ENCODE assay signal across 3 cellular contexts in the genomic region with DNA sequence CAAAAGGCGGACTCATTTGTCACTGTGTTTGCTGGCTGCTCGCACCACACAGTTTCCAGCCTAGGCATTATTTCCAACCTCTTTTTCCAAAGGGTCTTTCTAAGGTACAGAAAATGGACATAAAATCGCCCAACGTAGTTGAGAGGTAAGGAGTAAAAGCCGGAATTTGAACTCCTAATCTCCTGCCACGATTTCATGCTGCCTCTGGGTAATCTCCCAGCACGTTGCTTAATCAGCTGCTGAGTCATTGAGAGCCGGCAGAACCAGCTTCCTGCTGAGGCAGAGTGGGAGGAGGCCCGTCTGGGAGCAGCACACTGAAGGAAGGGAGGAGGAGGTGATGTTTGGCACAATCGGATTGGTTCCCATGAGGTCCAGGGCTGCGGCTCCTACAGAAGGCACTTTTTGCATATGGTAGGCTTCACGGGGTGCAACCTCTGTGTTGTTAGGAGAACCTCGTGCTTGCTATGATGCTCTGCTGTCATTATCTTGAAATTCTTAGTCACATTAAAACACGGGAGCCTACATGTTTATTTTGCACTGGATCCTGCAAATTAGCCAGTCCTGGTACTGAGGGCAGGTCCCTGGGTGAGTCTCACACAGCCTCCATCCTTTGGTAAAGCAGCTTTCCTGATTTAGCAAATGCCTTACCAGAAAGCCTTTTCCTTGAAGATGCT.
TF ChIP-seq lines count a peak whose summit lies in the region.

No MANE protein-coding gene starts in this region.

TF ChIP-seq in A549, 52 proteins besides CTCF, POLR2A, EP300 and RAD21 (continued from another document and continues in another):
- TF ChIP-seq, protein P1, sequence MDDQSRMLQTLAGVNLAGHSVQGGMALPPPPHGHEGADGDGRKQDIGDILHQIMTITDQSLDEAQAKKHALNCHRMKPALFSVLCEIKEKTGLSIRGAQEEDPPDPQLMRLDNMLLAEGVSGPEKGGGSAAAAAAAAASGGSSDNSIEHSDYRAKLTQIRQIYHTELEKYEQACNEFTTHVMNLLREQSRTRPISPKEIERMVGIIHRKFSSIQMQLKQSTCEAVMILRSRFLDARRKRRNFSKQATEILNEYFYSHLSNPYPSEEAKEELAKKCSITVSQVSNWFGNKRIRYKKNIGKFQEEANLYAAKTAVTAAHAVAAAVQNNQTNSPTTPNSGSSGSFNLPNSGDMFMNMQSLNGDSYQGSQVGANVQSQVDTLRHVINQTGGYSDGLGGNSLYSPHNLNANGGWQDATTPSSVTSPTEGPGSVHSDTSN (IDR thresholded peaks at IDR 0.05), result no peak
- TF ChIP-seq NR3C1 (IDR thresholded peaks at IDR 0.05) (no peak), RARB (CRISPR knock-in tag; IDR thresholded peaks at IDR 0.05) (no peak), FOXS1 (CRISPR knock-in tag; IDR thresholded peaks at IDR 0.05) (0 out of 2 replicates have a peak, but pooled peaks have one; percentile 29), CBX2 (IDR thresholded peaks at IDR 0.05; ENCODE audit: borderline replicate concordance, low read depth) (no peak), SREBF2 (IDR thresholded peaks at IDR 0.05) (no peak), HEYL (CRISPR knock-in tag; IDR thresholded peaks at IDR 0.05) (no peak), SMC3 (IDR thresholded peaks at IDR 0.05) (no peak; the same call in 2 of the 3 replicates), KDM5A (IDR thresholded peaks at IDR 0.05) (no peak), ZC3H11A (IDR thresholded peaks at IDR 0.05) (no peak), CHD2 (IDR thresholded peaks at IDR 0.05; ENCODE audit: low read length, partially characterized antibody) (no peak), POLR2AphosphoS2 (conservative IDR thresholded peaks at IDR 0.05; ENCODE audit: low read length) (no peak), TFCP2L1 (CRISPR knock-in tag; IDR thresholded peaks at IDR 0.05) (no peak)
- TF ChIP-seq, protein P2, sequence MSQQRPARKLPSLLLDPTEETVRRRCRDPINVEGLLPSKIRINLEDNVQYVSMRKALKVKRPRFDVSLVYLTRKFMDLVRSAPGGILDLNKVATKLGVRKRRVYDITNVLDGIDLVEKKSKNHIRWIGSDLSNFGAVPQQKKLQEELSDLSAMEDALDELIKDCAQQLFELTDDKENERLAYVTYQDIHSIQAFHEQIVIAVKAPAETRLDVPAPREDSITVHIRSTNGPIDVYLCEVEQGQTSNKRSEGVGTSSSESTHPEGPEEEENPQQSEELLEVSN (IDR thresholded peaks at IDR 0.05; ENCODE audit: borderline replicate concordance, low read depth), result peak; percentile 80
- TF ChIP-seq, protein P3, sequence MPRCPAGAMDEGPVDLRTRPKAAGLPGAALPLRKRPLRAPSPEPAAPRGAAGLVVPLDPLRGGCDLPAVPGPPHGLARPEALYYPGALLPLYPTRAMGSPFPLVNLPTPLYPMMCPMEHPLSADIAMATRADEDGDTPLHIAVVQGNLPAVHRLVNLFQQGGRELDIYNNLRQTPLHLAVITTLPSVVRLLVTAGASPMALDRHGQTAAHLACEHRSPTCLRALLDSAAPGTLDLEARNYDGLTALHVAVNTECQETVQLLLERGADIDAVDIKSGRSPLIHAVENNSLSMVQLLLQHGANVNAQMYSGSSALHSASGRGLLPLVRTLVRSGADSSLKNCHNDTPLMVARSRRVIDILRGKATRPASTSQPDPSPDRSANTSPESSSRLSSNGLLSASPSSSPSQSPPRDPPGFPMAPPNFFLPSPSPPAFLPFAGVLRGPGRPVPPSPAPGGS (IDR thresholded peaks at IDR 0.05), result no peak
- TF ChIP-seq, protein P4, sequence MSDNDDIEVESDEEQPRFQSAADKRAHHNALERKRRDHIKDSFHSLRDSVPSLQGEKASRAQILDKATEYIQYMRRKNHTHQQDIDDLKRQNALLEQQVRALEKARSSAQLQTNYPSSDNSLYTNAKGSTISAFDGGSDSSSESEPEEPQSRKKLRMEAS (IDR thresholded peaks at IDR 0.05), result peak; percentile 91
- TF ChIP-seq, protein P5, sequence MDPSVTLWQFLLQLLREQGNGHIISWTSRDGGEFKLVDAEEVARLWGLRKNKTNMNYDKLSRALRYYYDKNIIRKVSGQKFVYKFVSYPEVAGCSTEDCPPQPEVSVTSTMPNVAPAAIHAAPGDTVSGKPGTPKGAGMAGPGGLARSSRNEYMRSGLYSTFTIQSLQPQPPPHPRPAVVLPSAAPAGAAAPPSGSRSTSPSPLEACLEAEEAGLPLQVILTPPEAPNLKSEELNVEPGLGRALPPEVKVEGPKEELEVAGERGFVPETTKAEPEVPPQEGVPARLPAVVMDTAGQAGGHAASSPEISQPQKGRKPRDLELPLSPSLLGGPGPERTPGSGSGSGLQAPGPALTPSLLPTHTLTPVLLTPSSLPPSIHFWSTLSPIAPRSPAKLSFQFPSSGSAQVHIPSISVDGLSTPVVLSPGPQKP (IDR thresholded peaks at IDR 0.05; ENCODE audit: low read depth, low read length), result no peak
- TF ChIP-seq, protein P6, sequence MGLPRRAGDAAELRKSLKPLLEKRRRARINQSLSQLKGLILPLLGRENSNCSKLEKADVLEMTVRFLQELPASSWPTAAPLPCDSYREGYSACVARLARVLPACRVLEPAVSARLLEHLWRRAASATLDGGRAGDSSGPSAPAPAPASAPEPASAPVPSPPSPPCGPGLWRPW (IDR thresholded peaks at IDR 0.05), result no peak

TF ChIP-seq in HCT116, 20 proteins besides CTCF, POLR2A, EP300 and RAD21 (continued from another document):
- TF ChIP-seq FOSL1 (IDR thresholded peaks at IDR 0.05; ENCODE audit: low read depth), result peak; percentile 96

TF ChIP-seq in H1, 55 proteins besides CTCF, POLR2A, EP300 and RAD21 (continued from another document and continues in another):
- TF ChIP-seq, protein P7, sequence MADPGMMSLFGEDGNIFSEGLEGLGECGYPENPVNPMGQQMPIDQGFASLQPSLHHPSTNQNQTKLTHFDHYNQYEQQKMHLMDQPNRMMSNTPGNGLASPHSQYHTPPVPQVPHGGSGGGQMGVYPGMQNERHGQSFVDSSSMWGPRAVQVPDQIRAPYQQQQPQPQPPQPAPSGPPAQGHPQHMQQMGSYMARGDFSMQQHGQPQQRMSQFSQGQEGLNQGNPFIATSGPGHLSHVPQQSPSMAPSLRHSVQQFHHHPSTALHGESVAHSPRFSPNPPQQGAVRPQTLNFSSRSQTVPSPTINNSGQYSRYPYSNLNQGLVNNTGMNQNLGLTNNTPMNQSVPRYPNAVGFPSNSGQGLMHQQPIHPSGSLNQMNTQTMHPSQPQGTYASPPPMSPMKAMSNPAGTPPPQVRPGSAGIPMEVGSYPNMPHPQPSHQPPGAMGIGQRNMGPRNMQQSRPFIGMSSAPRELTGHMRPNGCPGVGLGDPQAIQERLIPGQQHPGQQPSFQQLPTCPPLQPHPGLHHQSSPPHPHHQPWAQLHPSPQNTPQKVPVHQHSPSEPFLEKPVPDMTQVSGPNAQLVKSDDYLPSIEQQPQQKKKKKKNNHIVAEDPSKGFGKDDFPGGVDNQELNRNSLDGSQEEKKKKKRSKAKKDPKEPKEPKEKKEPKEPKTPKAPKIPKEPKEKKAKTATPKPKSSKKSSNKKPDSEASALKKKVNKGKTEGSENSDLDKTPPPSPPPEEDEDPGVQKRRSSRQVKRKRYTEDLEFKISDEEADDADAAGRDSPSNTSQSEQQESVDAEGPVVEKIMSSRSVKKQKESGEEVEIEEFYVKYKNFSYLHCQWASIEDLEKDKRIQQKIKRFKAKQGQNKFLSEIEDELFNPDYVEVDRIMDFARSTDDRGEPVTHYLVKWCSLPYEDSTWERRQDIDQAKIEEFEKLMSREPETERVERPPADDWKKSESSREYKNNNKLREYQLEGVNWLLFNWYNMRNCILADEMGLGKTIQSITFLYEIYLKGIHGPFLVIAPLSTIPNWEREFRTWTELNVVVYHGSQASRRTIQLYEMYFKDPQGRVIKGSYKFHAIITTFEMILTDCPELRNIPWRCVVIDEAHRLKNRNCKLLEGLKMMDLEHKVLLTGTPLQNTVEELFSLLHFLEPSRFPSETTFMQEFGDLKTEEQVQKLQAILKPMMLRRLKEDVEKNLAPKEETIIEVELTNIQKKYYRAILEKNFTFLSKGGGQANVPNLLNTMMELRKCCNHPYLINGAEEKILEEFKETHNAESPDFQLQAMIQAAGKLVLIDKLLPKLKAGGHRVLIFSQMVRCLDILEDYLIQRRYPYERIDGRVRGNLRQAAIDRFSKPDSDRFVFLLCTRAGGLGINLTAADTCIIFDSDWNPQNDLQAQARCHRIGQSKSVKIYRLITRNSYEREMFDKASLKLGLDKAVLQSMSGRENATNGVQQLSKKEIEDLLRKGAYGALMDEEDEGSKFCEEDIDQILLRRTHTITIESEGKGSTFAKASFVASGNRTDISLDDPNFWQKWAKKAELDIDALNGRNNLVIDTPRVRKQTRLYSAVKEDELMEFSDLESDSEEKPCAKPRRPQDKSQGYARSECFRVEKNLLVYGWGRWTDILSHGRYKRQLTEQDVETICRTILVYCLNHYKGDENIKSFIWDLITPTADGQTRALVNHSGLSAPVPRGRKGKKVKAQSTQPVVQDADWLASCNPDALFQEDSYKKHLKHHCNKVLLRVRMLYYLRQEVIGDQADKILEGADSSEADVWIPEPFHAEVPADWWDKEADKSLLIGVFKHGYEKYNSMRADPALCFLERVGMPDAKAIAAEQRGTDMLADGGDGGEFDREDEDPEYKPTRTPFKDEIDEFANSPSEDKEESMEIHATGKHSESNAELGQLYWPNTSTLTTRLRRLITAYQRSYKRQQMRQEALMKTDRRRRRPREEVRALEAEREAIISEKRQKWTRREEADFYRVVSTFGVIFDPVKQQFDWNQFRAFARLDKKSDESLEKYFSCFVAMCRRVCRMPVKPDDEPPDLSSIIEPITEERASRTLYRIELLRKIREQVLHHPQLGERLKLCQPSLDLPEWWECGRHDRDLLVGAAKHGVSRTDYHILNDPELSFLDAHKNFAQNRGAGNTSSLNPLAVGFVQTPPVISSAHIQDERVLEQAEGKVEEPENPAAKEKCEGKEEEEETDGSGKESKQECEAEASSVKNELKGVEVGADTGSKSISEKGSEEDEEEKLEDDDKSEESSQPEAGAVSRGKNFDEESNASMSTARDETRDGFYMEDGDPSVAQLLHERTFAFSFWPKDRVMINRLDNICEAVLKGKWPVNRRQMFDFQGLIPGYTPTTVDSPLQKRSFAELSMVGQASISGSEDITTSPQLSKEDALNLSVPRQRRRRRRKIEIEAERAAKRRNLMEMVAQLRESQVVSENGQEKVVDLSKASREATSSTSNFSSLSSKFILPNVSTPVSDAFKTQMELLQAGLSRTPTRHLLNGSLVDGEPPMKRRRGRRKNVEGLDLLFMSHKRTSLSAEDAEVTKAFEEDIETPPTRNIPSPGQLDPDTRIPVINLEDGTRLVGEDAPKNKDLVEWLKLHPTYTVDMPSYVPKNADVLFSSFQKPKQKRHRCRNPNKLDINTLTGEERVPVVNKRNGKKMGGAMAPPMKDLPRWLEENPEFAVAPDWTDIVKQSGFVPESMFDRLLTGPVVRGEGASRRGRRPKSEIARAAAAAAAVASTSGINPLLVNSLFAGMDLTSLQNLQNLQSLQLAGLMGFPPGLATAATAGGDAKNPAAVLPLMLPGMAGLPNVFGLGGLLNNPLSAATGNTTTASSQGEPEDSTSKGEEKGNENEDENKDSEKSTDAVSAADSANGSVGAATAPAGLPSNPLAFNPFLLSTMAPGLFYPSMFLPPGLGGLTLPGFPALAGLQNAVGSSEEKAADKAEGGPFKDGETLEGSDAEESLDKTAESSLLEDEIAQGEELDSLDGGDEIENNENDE (IDR thresholded peaks at IDR 0.05; ENCODE audit: insufficient replicate concordance, low read length), result peak; percentile 22
- TF ChIP-seq TAF7 (optimal IDR thresholded peaks at IDR 0.05; ENCODE audit: borderline replicate concordance, low read depth, low read length) (peak; percentile 89), POU5F1 (IDR thresholded peaks at IDR 0.05; ENCODE audit: low read depth, low read length) (no peak), CHD2 (IDR thresholded peaks at IDR 0.05; ENCODE audit: low read length) (no peak), POLR2AphosphoS5 (IDR thresholded peaks at IDR 0.05; ENCODE audit: low read depth, low read length) (no peak), EZH2 (IDR thresholded peaks at IDR 0.05; ENCODE audit: low read depth, low read length, severe bottlenecking) (peak; percentile 26), CREB1 (IDR thresholded peaks at IDR 0.05) (no peak; the same call in 1 of the 2 replicates), SRF (IDR thresholded peaks at IDR 0.05; ENCODE audit: low read depth, low read length) (no peak), GTF2F1 (IDR thresholded peaks at IDR 0.05; ENCODE audit: borderline replicate concordance, low read depth, low read length) (no peak), KDM4A (IDR thresholded peaks at IDR 0.05; ENCODE audit: low read depth, low read length, severe bottlenecking) (no peak), KDM5A (IDR thresholded peaks at IDR 0.05; ENCODE audit: low read length) (no peak), RFX5 (IDR thresholded peaks at IDR 0.05; ENCODE audit: borderline replicate concordance, low read depth, low read length) (no peak), SP4 (IDR thresholded peaks at IDR 0.05; ENCODE audit: low read length) (no peak), SIRT6 (IDR thresholded peaks at IDR 0.05; ENCODE audit: low read length) (no peak), JUND (IDR thresholded peaks at IDR 0.05; ENCODE audit: low read length) (peak; percentile 87), MAFK (IDR thresholded peaks at IDR 0.05; ENCODE audit: low read depth, low read length) (peak; percentile 96), GABPA (IDR thresholded peaks at IDR 0.05; ENCODE audit: borderline replicate concordance, insufficient read depth, low read length) (no peak), FOSL1 (IDR thresholded peaks at IDR 0.05; ENCODE audit: insufficient read depth, low read depth, low read length) (no peak), CTBP2 (IDR thresholded peaks at IDR 0.05; ENCODE audit: borderline replicate concordance, insufficient read depth, insufficient read length, low read length) (no peak), ZNF274 (IDR thresholded peaks at IDR 0.05; ENCODE audit: borderline replicate concordance, extremely low read depth, low read length) (no peak), PHF8 (conservative IDR thresholded peaks at IDR 0.05; ENCODE audit: low read depth, low read length) (no peak), CEBPB (IDR thresholded peaks at IDR 0.05; ENCODE audit: low read depth, low read length) (peak; percentile 98)
- TF ChIP-seq, protein P8, sequence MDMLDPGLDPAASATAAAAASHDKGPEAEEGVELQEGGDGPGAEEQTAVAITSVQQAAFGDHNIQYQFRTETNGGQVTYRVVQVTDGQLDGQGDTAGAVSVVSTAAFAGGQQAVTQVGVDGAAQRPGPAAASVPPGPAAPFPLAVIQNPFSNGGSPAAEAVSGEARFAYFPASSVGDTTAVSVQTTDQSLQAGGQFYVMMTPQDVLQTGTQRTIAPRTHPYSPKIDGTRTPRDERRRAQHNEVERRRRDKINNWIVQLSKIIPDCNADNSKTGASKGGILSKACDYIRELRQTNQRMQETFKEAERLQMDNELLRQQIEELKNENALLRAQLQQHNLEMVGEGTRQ (IDR thresholded peaks at IDR 0.05; ENCODE audit: low read length), result no peak
- TF ChIP-seq, protein P2 (IDR thresholded peaks at IDR 0.05), result peak; percentile 65; the same call in 1 of the 2 replicates
- TF ChIP-seq, protein P9, sequence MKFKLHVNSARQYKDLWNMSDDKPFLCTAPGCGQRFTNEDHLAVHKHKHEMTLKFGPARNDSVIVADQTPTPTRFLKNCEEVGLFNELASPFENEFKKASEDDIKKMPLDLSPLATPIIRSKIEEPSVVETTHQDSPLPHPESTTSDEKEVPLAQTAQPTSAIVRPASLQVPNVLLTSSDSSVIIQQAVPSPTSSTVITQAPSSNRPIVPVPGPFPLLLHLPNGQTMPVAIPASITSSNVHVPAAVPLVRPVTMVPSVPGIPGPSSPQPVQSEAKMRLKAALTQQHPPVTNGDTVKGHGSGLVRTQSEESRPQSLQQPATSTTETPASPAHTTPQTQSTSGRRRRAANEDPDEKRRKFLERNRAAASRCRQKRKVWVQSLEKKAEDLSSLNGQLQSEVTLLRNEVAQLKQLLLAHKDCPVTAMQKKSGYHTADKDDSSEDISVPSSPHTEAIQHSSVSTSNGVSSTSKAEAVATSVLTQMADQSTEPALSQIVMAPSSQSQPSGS (IDR thresholded peaks at IDR 0.05; ENCODE audit: low read length), result no peak
